36 cellular contexts compared by ENCODE assay signal in the genomic region with DNA sequence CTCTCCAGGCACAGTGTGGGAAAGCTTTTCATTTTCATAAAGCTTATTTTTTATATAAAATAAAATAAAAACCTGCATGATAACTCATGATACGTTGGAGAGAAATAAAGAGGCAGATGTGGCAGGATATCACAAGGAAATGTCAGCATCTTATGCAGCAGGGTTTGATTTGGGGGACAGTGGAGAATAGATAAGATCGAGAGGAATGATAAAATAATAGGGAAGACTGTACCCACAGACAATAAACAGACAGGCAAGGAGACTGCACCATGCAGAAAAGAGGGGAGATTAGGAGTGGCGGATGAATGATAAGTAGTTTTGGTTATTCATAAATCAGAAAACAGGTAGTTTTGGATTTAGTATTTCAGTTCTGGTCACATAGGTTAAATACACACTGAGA.
"Had no signal": no experiment of that assay in that cellular context is flagged by ENCODE, and none has a peak within 500 bp of the region (broad histone marks: within the 10 kb centered on the region; RNA-seq: fewer than 3 reads in every experiment).

No MANE protein-coding gene starts in this region.

- H3K4me1 Mint-ChIP-seq: activated naive CD4-positive, alpha-beta T cell treated with anti-CD3 and anti-CD28 coated beads, Interleukin-2, amount 10 ng/mL, durations not matched to agents 7 days and 5 days; activated naive CD4-positive, alpha-beta T cell treated with anti-CD3 and anti-CD28 coated beads, Interleukin-2, amount 50 U/mL, for 24 hours; activated naive CD8-positive, alpha-beta T cell treated with anti-CD3 and anti-CD28 coated beads for 36 hours; activated naive CD8-positive, alpha-beta T cell treated with anti-CD3 and anti-CD28 coated beads, Interleukin-2, amount 10 ng/mL, durations not matched to agents 7 days and 5 days; activated naive CD8-positive, alpha-beta T cell treated with anti-CD3 and anti-CD28 coated beads, Interleukin-2, amount 50 U/mL, for 24 hours; activated T-helper 17 cell treated with anti-CD3 and anti-CD28 coated beads, Interleukin-2, amount 50 U/mL, for 72 hours; brain; central memory CD8-positive, alpha-beta T cell had no signal

- H3K27ac ChIP-seq: adrenal gland, ascending aorta, body of pancreas, brain microvascular endothelial cell, breast epithelium, cardiac muscle cell had no signal

- DNase-seq: activated effector memory CD4-positive, alpha-beta T cell treated with anti-CD3 and anti-CD28 coated beads, Interleukin-2, amount 50 U/mL, for 16 hours; activated effector memory CD4-positive, alpha-beta T cell treated with Interleukin-2 at 50 U/mL for 16 hours; activated gamma-delta T cell; activated gamma-delta T cell treated with Interleukin-2 at 50 U/mL for 16 hours; activated naive CD4-positive, alpha-beta T cell; activated naive CD4-positive, alpha-beta T cell treated with anti-CD3 and anti-CD28 coated beads for 36 hours; activated naive CD4-positive, alpha-beta T cell treated with anti-CD3 and anti-CD28 coated beads, Interleukin-2, amount 10 ng/mL, durations not matched to agents 7 days and 5 days; activated naive CD4-positive, alpha-beta T cell treated with anti-CD3 and anti-CD28 coated beads, Interleukin-2, amount 50 U/mL, for 16 hours; activated naive CD4-positive, alpha-beta T cell treated with Interleukin-2 at 50 U/mL for 16 hours; activated naive CD8-positive, alpha-beta T cell treated with anti-CD3 and anti-CD28 coated beads for 36 hours; activated naive CD8-positive, alpha-beta T cell treated with anti-CD3 and anti-CD28 coated beads, Interleukin-2, amount 10 ng/mL, durations not matched to agents 7 days and 5 days; activated naive CD8-positive, alpha-beta T cell treated with anti-CD3 and anti-CD28 coated beads, Interleukin-2, amount 50 U/mL, for 24 hours; activated T-cell treated with anti-CD3 and anti-CD28 coated beads, Interleukin-2, amount 50 U/mL, for 4 hours; activated T-cell treated with anti-CD3 and anti-CD28 coated beads, Interleukin-2, amount 50 U/mL, for 48 hours; activated T-cell treated with anti-CD3 and anti-CD28 coated beads, Interleukin-2, amount 50 U/mL, for 72 hours; adrenal gland; amniotic stem cell; amygdala; anterior cingulate cortex; aorta; body of pancreas; brain microvascular endothelial cell; caudate nucleus; central memory CD4-positive, alpha-beta T cell; cerebellar nuclear complex had no signal

- H3K36me3 Mint-ChIP-seq: activated naive CD4-positive, alpha-beta T cell treated with anti-CD3 and anti-CD28 coated beads, Interleukin-2, amount 10 ng/mL, durations not matched to agents 7 days and 5 days; activated naive CD4-positive, alpha-beta T cell treated with anti-CD3 and anti-CD28 coated beads, Interleukin-2, amount 50 U/mL, for 24 hours; activated naive CD4-positive, alpha-beta T cell treated with anti-CD3 and anti-CD28 coated beads, Interleukin-2, amount 50 U/mL, for 72 hours; activated naive CD8-positive, alpha-beta T cell; activated naive CD8-positive, alpha-beta T cell treated with anti-CD3 and anti-CD28 coated beads for 36 hours; activated naive CD8-positive, alpha-beta T cell treated with anti-CD3 and anti-CD28 coated beads, Interleukin-2, amount 10 ng/mL, durations not matched to agents 7 days and 5 days; brain had no signal

- H3K36me3 ChIP-seq: adrenal gland, ascending aorta, brain microvascular endothelial cell, breast epithelium, cardiac muscle cell had no signal

- H3K9me3 ChIP-seq: adrenal gland, body of pancreas, breast epithelium had no signal

- H3K9me3 Mint-ChIP-seq: brain had no signal

- H3K27me3 ChIP-seq: adrenal gland, ascending aorta, body of pancreas, brain microvascular endothelial cell, breast epithelium, cardiac muscle cell had no signal

- H3K27me3 Mint-ChIP-seq: activated naive CD4-positive, alpha-beta T cell treated with anti-CD3 and anti-CD28 coated beads, Interleukin-2, amount 10 ng/mL, durations not matched to agents 7 days and 5 days; activated naive CD4-positive, alpha-beta T cell treated with anti-CD3 and anti-CD28 coated beads, Interleukin-2, amount 50 U/mL, for 24 hours; activated naive CD8-positive, alpha-beta T cell; activated naive CD8-positive, alpha-beta T cell treated with anti-CD3 and anti-CD28 coated beads for 36 hours; activated naive CD8-positive, alpha-beta T cell treated with anti-CD3 and anti-CD28 coated beads, Interleukin-2, amount 10 ng/mL, durations not matched to agents 7 days and 5 days; activated naive CD8-positive, alpha-beta T cell treated with anti-CD3 and anti-CD28 coated beads, Interleukin-2, amount 50 U/mL, for 24 hours; activated T-helper 17 cell treated with anti-CD3 and anti-CD28 coated beads, Interleukin-2, amount 50 U/mL, for 72 hours; brain; central memory CD8-positive, alpha-beta T cell had no signal

- ATAC-seq: activated naive CD4-positive, alpha-beta T cell treated with anti-CD3 and anti-CD28 coated beads, Interleukin-2, amount 50 U/mL, for 72 hours; activated naive CD8-positive, alpha-beta T cell treated with anti-CD3 and anti-CD28 coated beads, Interleukin-2, amount 50 U/mL, for 24 hours; activated T-cell treated with anti-CD3 and anti-CD28 coated beads, Interleukin-2, amount 50 U/mL, for 4 hours; activated T-cell treated with anti-CD3 and anti-CD28 coated beads, Interleukin-2, amount 50 U/mL, for 72 hours; activated T-helper 17 cell treated with anti-CD3 and anti-CD28 coated beads, Interleukin-2, amount 50 U/mL, for 72 hours; body of pancreas had no signal

- H3K4me3 ChIP-seq: adrenal gland, ascending aorta, body of pancreas, breast epithelium, cardiac muscle cell had no signal

- H3K4me1 ChIP-seq: adrenal gland, ascending aorta, body of pancreas, breast epithelium had no signal

- H3K27ac Mint-ChIP-seq: activated naive CD4-positive, alpha-beta T cell treated with anti-CD3 and anti-CD28 coated beads for 36 hours; activated naive CD4-positive, alpha-beta T cell treated with anti-CD3 and anti-CD28 coated beads, Interleukin-2, amount 10 ng/mL, durations not matched to agents 7 days and 5 days; activated naive CD4-positive, alpha-beta T cell treated with anti-CD3 and anti-CD28 coated beads, Interleukin-2, amount 50 U/mL, for 24 hours; activated naive CD4-positive, alpha-beta T cell treated with anti-CD3 and anti-CD28 coated beads, Interleukin-2, amount 50 U/mL, for 72 hours; activated naive CD8-positive, alpha-beta T cell; activated naive CD8-positive, alpha-beta T cell treated with anti-CD3 and anti-CD28 coated beads for 36 hours; activated naive CD8-positive, alpha-beta T cell treated with anti-CD3 and anti-CD28 coated beads, Interleukin-2, amount 10 ng/mL, durations not matched to agents 7 days and 5 days; activated naive CD8-positive, alpha-beta T cell treated with anti-CD3 and anti-CD28 coated beads, Interleukin-2, amount 50 U/mL, for 24 hours; activated T-cell treated with anti-CD3 and anti-CD28 coated beads, Interleukin-2, amount 50 U/mL, for 72 hours; activated T-helper 1 cell treated with anti-CD3 and anti-CD28 coated beads, Interleukin-12 subunit alpha, Interleukin-12 subunit beta, Interleukin-2, Interleukin-4 antibody, amounts not matched to agents 30 ng/mL and 10 ng/mL and 1 ng/mL, durations not matched to agents 14 hours and 24 hours and 36 hours; activated T-helper 17 cell treated with anti-CD3 and anti-CD28 coated beads, Interleukin-2, amount 50 U/mL, for 72 hours; activated T-helper 2 cell treated with anti-CD3 and anti-CD28 coated beads, Interferon-gamma antibody, Interleukin-2, Interleukin-4, amounts not matched to agents 10 μg/mL and 5 μg/mL and 100 μg/mL, durations not matched to agents 14 hours and 24 hours and 36 hours; brain had no signal

- H3K4me3 Mint-ChIP-seq: activated naive CD4-positive, alpha-beta T cell treated with anti-CD3 and anti-CD28 coated beads for 36 hours; activated naive CD4-positive, alpha-beta T cell treated with anti-CD3 and anti-CD28 coated beads, Interleukin-2, amount 10 ng/mL, durations not matched to agents 7 days and 5 days; activated naive CD4-positive, alpha-beta T cell treated with anti-CD3 and anti-CD28 coated beads, Interleukin-2, amount 50 U/mL, for 24 hours; activated naive CD8-positive, alpha-beta T cell; activated naive CD8-positive, alpha-beta T cell treated with anti-CD3 and anti-CD28 coated beads for 36 hours; activated naive CD8-positive, alpha-beta T cell treated with anti-CD3 and anti-CD28 coated beads, Interleukin-2, amount 10 ng/mL, durations not matched to agents 7 days and 5 days; activated naive CD8-positive, alpha-beta T cell treated with anti-CD3 and anti-CD28 coated beads, Interleukin-2, amount 50 U/mL, for 24 hours; activated T-cell treated with anti-CD3 and anti-CD28 coated beads, Interleukin-2, amount 50 U/mL, for 4 hours; activated T-cell treated with anti-CD3 and anti-CD28 coated beads, Interleukin-2, amount 50 U/mL, for 72 hours; activated T-helper 1 cell treated with anti-CD3 and anti-CD28 coated beads, Interleukin-12 subunit alpha, Interleukin-12 subunit beta, Interleukin-2, Interleukin-4 antibody, amounts not matched to agents 30 ng/mL and 10 ng/mL and 1 ng/mL, durations not matched to agents 14 hours and 24 hours and 36 hours; activated T-helper 17 cell treated with anti-CD3 and anti-CD28 coated beads, Interleukin-2, amount 50 U/mL, for 72 hours; brain; central memory CD8-positive, alpha-beta T cell had no signal
